In the genomic region with DNA sequence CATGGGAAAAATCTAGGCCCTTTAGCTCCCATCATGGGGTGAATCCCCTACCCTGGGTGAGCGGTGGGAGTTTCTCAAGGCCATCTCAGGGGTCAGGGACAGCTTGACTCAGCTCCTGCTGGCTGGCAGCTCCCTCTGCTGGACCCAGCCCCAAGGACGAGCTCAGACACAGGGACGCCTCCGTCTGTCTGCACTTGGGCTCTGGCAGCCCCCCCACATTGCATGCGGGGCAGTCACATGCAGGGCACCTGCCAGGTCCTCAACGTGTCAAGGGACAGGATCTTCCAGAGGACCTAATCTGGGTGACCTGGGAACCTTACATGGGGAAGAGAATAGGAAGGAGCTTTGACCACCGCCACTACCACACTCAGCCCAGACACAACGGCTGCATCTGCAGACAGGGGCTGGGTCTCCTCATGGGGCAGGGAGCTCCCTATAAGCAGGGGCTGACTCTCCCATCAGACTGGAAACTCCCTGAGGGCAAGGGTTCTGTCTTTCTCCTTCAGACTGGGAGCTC, we compare ENCODE assay signal across 12 cellular contexts.
DNase-seq lines count a peak whose midpoint lies in the region; ATAC-seq, FAIRE-seq and TF ChIP-seq lines count a peak whose summit lies in the region.
"Had no signal": no experiment of that assay in that cellular context is flagged by ENCODE, and none has a peak within 500 bp of the region (broad histone marks: within the 10 kb centered on the region; RNA-seq: fewer than 3 reads in every experiment).

No MANE protein-coding gene starts in this region.

- H3K4me2 ChIP-seq in IMR-90 (ENCODE audit: low read depth, low read length) = no peak overlapping the region
- H3K4me2 ChIP-seq: BLaER1 had no signal

- intact Hi-C loops in IMR-90 (cut with micrococcal nuclease) = loop anchor here (2.0 to 10.0 kb wide), 2 partner anchors 125 to 289 kb away; no protein-coding TSS in a partner anchor

- H3K79me1 ChIP-seq in IMR-90 (ENCODE audit: low read depth in 1 of 2, low read length in 2 of 2) = no peaks in the 10 kb centered on the region

- H3K27me3 ChIP-seq in IMR-90 (ENCODE audit: control insufficient read depth, insufficient read depth, low read length) (peaks cover 2% of the 10 kb centered on the region; the same call in 1 of the 2 replicates), liver (ENCODE audit: control insufficient read depth in 4 of 4, insufficient read depth in 4 of 4, low read length in 3 of 4) (no peaks in the 10 kb centered on the region)
- H3K27me3 ChIP-seq: BLaER1 had no signal

- H3K4me1 Mint-ChIP-seq in endothelial cell (ENCODE audit: unreplicated experiment) = peaks cover 3% of the 10 kb centered on the region
- H3K4me1 Mint-ChIP-seq: activated naive CD4-positive, alpha-beta T cell treated with anti-CD3 and anti-CD28 coated beads, Interleukin-2, amount 50 U/mL, for 24 hours had no signal

- no peak overlapping the region for H3K23ac ChIP-seq in IMR-90 (ENCODE audit: low read depth, low read length)

- H2BK120ac ChIP-seq in IMR-90 (ENCODE audit: low read depth, low read length) = no peak overlapping the region

- H3K9me3 Mint-ChIP-seq in endothelial cell (ENCODE audit: unreplicated experiment) = no peaks in the 10 kb centered on the region
- H3K9me3 Mint-ChIP-seq: activated naive CD4-positive, alpha-beta T cell treated with anti-CD3 and anti-CD28 coated beads, Interleukin-2, amount 50 U/mL, for 24 hours had no signal

- TF ChIP-seq CTCF in AG04449 (IDR thresholded peaks at IDR 0.05; ENCODE audit: insufficient read depth, low read length, missing control alignments) (peak; percentile 54), IMR-90 (conservative IDR thresholded peaks at IDR 0.05; ENCODE audit: low read depth, low read length) (peak; percentile 46), endothelial cell (IDR thresholded peaks at IDR 0.05; ENCODE audit: unreplicated experiment) (no peak), liver (IDR thresholded peaks at IDR 0.05; ENCODE audit: low read depth, low read length, missing input control) (peak; percentile 11)

- POLR2A ChIA-PET in AG04449 (lab: Yijun Ruan, JAX) = interaction anchor here (0.6 to 1.5 kb wide), 3 partner anchors 145 to 184 kb away, joined by 3 to 5 read pairs (median 3); a partner anchor contains a TSS
- POLR2A ChIA-PET in IMR-90 (lab: Charles Lee; ENCODE audit: unreplicated experiment) = no interaction called here

- H4K8ac ChIP-seq in IMR-90 (ENCODE audit: low read depth in 2 of 2, low read length in 2 of 2) = no peak overlapping the region

- H3K36me3 ChIP-seq in IMR-90 (ENCODE audit: control insufficient read depth, insufficient read depth, low read length) (no peaks in the 10 kb centered on the region), liver (ENCODE audit: control insufficient read depth in 4 of 4, insufficient read depth in 3 of 4, low read depth in 1 of 4, low read length in 3 of 4) (no peaks in the 10 kb centered on the region)
- H3K36me3 ChIP-seq: BLaER1 had no signal

- no peak overlapping the region for H2AK9ac ChIP-seq in IMR-90 (replicated peaks; ENCODE audit: low read depth, low read length, poor library complexity)

- no peak overlapping the region for H3K4me3 Mint-ChIP-seq in endothelial cell (ENCODE audit: unreplicated experiment)
- H3K4me3 Mint-ChIP-seq: activated naive CD4-positive, alpha-beta T cell treated with anti-CD3 and anti-CD28 coated beads, Interleukin-2, amount 50 U/mL, for 24 hours had no signal

- H4K5ac ChIP-seq in IMR-90 (ENCODE audit: low read depth, low read length) = no peak overlapping the region

- no peak overlapping the region for H2BK5ac ChIP-seq in IMR-90 (ENCODE audit: low read depth, low read length, poor library complexity, severe bottlenecking)

- 71% methylated on average over 1 of the region's 8 CpGs; no CpG with 5 or more reads in 1 of the 2 experiments for WGBS in IMR-90 (ENCODE audit: extremely low coverage in 2 of 2, insufficient read length in 1 of 2), 2 experiments
- WGBS in liver = 62% methylated on average over 8 of the region's 8 CpGs

- peak; percentile 52 for TF ChIP-seq RAD21 in IMR-90 (IDR thresholded peaks at IDR 0.05; ENCODE audit: low read length)
- TF ChIP-seq RAD21 in liver (IDR thresholded peaks at IDR 0.05) = peak; percentile 59 to 71

- ATAC-seq in IMR-90 (ENCODE audit: low read depth) = no peak

- H2AFZ ChIP-seq in IMR-90 (replicated peaks; ENCODE audit: low read length, poor library complexity) = peak overlapping the region; percentile 38

- H2BK15ac ChIP-seq in IMR-90 (ENCODE audit: low read depth, low read length) = no peak overlapping the region; the same call in 2 of the 3 replicates

- H3K56ac ChIP-seq in IMR-90 (ENCODE audit: extremely low read depth, insufficient read depth, low read length) = no peak overlapping the region

- peaks cover 5% of the 10 kb centered on the region for H3K27me3 Mint-ChIP-seq in endothelial cell (ENCODE audit: unreplicated experiment)

- H3K9me3 ChIP-seq in IMR-90 (ENCODE audit: control insufficient read depth, insufficient read depth, low read length) = no peaks in the 10 kb centered on the region
- H3K9me3 ChIP-seq in liver (ENCODE audit: control insufficient read depth in 4 of 4, low read length in 3 of 4) = no peaks in the 10 kb centered on the region
- H3K9me3 ChIP-seq: BLaER1 had no signal

- H3K9ac ChIP-seq in IMR-90 (ENCODE audit: low read depth, low read length) (no peak overlapping the region), liver (ENCODE audit: low read depth in 1 of 2, low read length in 2 of 2) (peak overlapping the region in 1 of 2 donors; percentile 13)
- H3K9ac ChIP-seq: BLaER1 had no signal

- TF ChIP-seq POLR2A in IMR-90 (IDR thresholded peaks at IDR 0.05; ENCODE audit: low read depth, low read length) (no peak), GM12892 (IDR thresholded peaks at IDR 0.05; ENCODE audit: low read depth, low read length) (no peak)

- H2AK5ac ChIP-seq in IMR-90 (ENCODE audit: low read depth, low read length) = no peak overlapping the region

- H3K4me1 ChIP-seq in IMR-90 (ENCODE audit: control insufficient read depth, insufficient read depth, low read length) (peaks cover 12% of the 10 kb centered on the region), liver (ENCODE audit: control insufficient read depth in 4 of 4, insufficient read depth in 4 of 4, low read length in 3 of 4) (peaks cover 0 to 28% (median 18%) of the 10 kb centered on the region in 4 donors)

- DNase-seq in AG04449 (ENCODE audit: low read depth, low spot score) = no peak
- DNase-seq in IMR-90 = no peak
- DNase-seq in endothelial cell (ENCODE audit: low spot score) = peak; percentile 33
- DNase-seq in GM12892 (ENCODE audit: insufficient read length) = no peak
- DNase-seq in UCSD-AML1 (lab: John Stamatoyannopoulos, UW; ENCODE audit: unreplicated experiment) = no peak
- DNase-seq in activated CD4-positive, alpha-beta T cell treated with anti-CD3 and anti-CD28 coated beads for 4 hours = no peak
- DNase-seq in DMS114 treated with DMSO at 0.1 percent for 48 hours (lab: John Stamatoyannopoulos, UW; ENCODE audit: unreplicated experiment) = no peak
- DNase-seq: T-helper 9 cell had no signal

- H4K20me1 ChIP-seq in IMR-90 (ENCODE audit: insufficient read depth, low read length) = no peaks in the 10 kb centered on the region
- H4K20me1 ChIP-seq: BLaER1 had no signal

- H2BK20ac ChIP-seq in IMR-90 (ENCODE audit: low read depth, low read length) = no peak overlapping the region

- no peaks in the 10 kb centered on the region for H3K36me3 Mint-ChIP-seq in endothelial cell (ENCODE audit: low read depth, unreplicated experiment)

- H3K18ac ChIP-seq in IMR-90 (ENCODE audit: low read depth, low read length) = no peak overlapping the region

- in situ Hi-C loops in IMR-90 (cut with MboI; ENCODE audit: low sequenced_read_pairs) = no loop called here

- no peak overlapping the region for H4K91ac ChIP-seq in IMR-90 (ENCODE audit: insufficient read depth, low read depth, low read length)

- H3K9me1 ChIP-seq in IMR-90 (ENCODE audit: insufficient read depth, low read length) = no peaks in the 10 kb centered on the region; the same call in 1 of the 2 replicates

- FAIRE-seq in GM12892 (lab: Jason Lieb, UNC) = no peak
- FAIRE-seq: GM18507 had no signal

- H3K27ac Mint-ChIP-seq in endothelial cell (ENCODE audit: unreplicated experiment) = no peak overlapping the region
- H3K27ac Mint-ChIP-seq: activated naive CD4-positive, alpha-beta T cell treated with anti-CD3 and anti-CD28 coated beads, Interleukin-2, amount 50 U/mL, for 24 hours had no signal

- H3K27ac ChIP-seq in IMR-90 (ENCODE audit: insufficient read depth, low read length) (no peak overlapping the region), liver (ENCODE audit: low read depth in 1 of 2, low read length in 2 of 2) (peak overlapping the region; percentile 49 to 60)
- H3K27ac ChIP-seq: BLaER1 had no signal

- H3K4me3 ChIP-seq in AG04449 (ENCODE audit: low read depth, low read length) (no peak overlapping the region), IMR-90 (ENCODE audit: insufficient read depth, low read depth, low read length) (no peak overlapping the region), liver (ENCODE audit: low read depth in 1 of 3, low read length in 3 of 3) (no peak overlapping the region)
- H3K4me3 ChIP-seq: BLaER1 had no signal

- no TSS peak for BruUV-seq in IMR-90 (replicated peaks; lab: Mats Ljungman, UMichigan)

- no peak overlapping the region for H3K14ac ChIP-seq in IMR-90 (replicated peaks; ENCODE audit: low read depth, low read length)

- no peak overlapping the region for H3K4ac ChIP-seq in IMR-90 (ENCODE audit: low read depth, low read length)

- dilution Hi-C loops in IMR-90 (cut with HindIII; ENCODE audit: low sequenced_read_pairs, unreplicated experiment) = no loop called here

- CTCF ChIA-PET in AG04449 (lab: Yijun Ruan, JAX) (interaction anchor here (0.5 to 11.9 kb wide), 24 partner anchors 9 to 287 kb away, joined by 3 to 99 read pairs (median 5); a partner anchor contains a TSS), IMR-90 (lab: Yijun Ruan, JAX) (interaction anchor here (0.6 to 0.8 kb wide), 2 partner anchors 101 to 286 kb away, joined by 3 read pairs; no protein-coding TSS in a partner anchor)

TF ChIP-seq in IMR-90, 13 proteins besides CTCF, POLR2A, EP300 and RAD21 (continues in another document):
- TF ChIP-seq SMC3 (IDR thresholded peaks at IDR 0.05; ENCODE audit: low read depth, low read length) (peak; percentile 25; the same call in 1 of the 2 replicates), FOS (IDR thresholded peaks at IDR 0.05; ENCODE audit: low read depth, low read length) (no peak), BHLHE40 (IDR thresholded peaks at IDR 0.05; ENCODE audit: low read depth, low read length) (no peak)

TF ChIP-seq in liver, 16 proteins besides CTCF, POLR2A, EP300 and RAD21:
- TF ChIP-seq TAF1 (conservative IDR thresholded peaks at IDR 0.05) (no peak), HNF4G (IDR thresholded peaks at IDR 0.05) (no peak)
